In the genomic region with DNA sequence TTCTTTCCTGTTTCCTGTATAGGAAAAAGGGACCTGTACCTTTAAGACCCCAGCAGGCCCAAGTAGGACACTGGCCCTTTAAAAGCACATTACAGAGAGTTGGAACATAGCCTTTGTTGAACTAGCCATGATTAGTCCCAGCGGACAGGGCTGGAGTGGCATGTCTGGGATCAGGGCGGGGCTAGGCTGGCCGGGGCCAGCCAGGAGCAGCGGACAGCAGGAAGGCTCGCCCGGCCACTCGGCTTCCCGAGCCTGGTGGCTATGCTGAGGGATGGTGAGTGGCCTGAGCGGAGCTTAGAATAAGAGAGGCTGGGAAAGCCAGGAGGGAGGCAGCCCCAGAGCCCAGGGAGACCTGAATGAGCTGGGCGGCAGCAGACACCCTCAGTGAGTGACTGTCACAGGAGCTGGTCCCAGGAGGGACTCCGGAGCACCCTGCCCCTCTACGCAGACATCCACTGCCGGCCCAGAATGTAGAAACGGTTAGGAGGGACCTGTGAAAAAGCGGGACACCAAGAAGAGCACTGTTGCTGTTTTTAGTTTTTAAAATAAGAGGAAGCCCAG, we compare ENCODE assay signal across 8 cellular contexts.
DNase-seq lines count a peak whose midpoint lies in the region; ATAC-seq and TF ChIP-seq lines count a peak whose summit lies in the region.

No MANE protein-coding gene starts in this region.

- H3K4me2 ChIP-seq in mammary epithelial cell (ENCODE audit: insufficient read depth, low read depth, low read length): peak overlapping the region; percentile 81

- no peak overlapping the region for H3K4me3 Mint-ChIP-seq in natural killer cell treated with Interleukin-12 subunit alpha and Interleukin-12 subunit beta and Interleukin-15 and Interleukin-18, amount 100 ng/mL, for 72 hours

- H3K27ac Mint-ChIP-seq in natural killer cell treated with Interleukin-12 subunit alpha and Interleukin-12 subunit beta and Interleukin-15 and Interleukin-18, amount 100 ng/mL, for 72 hours: no peak overlapping the region

- CTCF ChIA-PET in mammary epithelial cell (lab: Charles Lee; ENCODE audit: low non-redundant PET): interaction anchor here (1.2 kb wide), 1 partner anchor 44 kb away, joined by 3 read pairs; no protein-coding TSS in a partner anchor

- dilution Hi-C loops in mammary epithelial cell (cut with HindIII; ENCODE audit: low sequenced_read_pairs): no loop called here

- peak overlapping the region; percentile 29 for H3K4me3 ChIP-seq in MG63
- peak overlapping the region; percentile 32 to 54 (median 49) for H3K4me3 ChIP-seq in mammary epithelial cell (replicated peaks in 1 of 3; ENCODE audit: insufficient read depth in 1 of 3, low read depth in 2 of 3, low read length in 3 of 3)
- peak overlapping the region in 6 of 7 experiments; percentile 16 to 27 (median 19) for H3K4me3 ChIP-seq in skin epidermis

- H3K9me3 ChIP-seq in MG63 (no peaks in the 10 kb centered on the region), mammary epithelial cell (replicated peaks; ENCODE audit: insufficient read depth, low read length) (no peaks in the 10 kb centered on the region)

- DNase-seq in ACHN (peak; percentile 88), MG63 (peak; percentile 77), mammary epithelial cell (peak; percentile 77), inferior parietal cortex (ENCODE audit: extremely low spot score) (peak; percentile 68), foreskin keratinocyte (no peak)
- no peak for DNase-seq in natural killer cell treated with Interleukin-12 subunit alpha and Interleukin-12 subunit beta and Interleukin-15 and Interleukin-18, amount 100 ng/mL, for 72 hours (ENCODE audit: low spot score)

- intact Hi-C loops in mammary epithelial cell (cut with micrococcal nuclease): loop anchor here (1.0 to 2.0 kb wide), 2 partner anchors 43 to 249 kb away; no protein-coding TSS in a partner anchor

- peak overlapping the region; percentile 68 for H3K9ac ChIP-seq in mammary epithelial cell (ENCODE audit: insufficient read depth, low read length)

- no peaks in the 10 kb centered on the region for H4K20me1 ChIP-seq in mammary epithelial cell (ENCODE audit: insufficient read depth, low read length)

- peaks cover 16 to 18% of the 10 kb centered on the region in 2 donors for H3K4me1 Mint-ChIP-seq in natural killer cell treated with Interleukin-12 subunit alpha and Interleukin-12 subunit beta and Interleukin-15 and Interleukin-18, amount 100 ng/mL, for 72 hours (ENCODE audit: low read depth in 2 of 2)

- H3K36me3 Mint-ChIP-seq in natural killer cell treated with Interleukin-12 subunit alpha and Interleukin-12 subunit beta and Interleukin-15 and Interleukin-18, amount 100 ng/mL, for 72 hours: no peaks in the 10 kb centered on the region

- H3K9me3 Mint-ChIP-seq in natural killer cell treated with Interleukin-12 subunit alpha and Interleukin-12 subunit beta and Interleukin-15 and Interleukin-18, amount 100 ng/mL, for 72 hours: no peaks in the 10 kb centered on the region

- H2AFZ ChIP-seq in mammary epithelial cell (ENCODE audit: low read depth, low read length): no peak overlapping the region

- peak overlapping the region; percentile 59 for H3K27ac ChIP-seq in mammary epithelial cell (ENCODE audit: insufficient read depth, low read depth, low read length)
- H3K27ac ChIP-seq in skin epidermis: peak overlapping the region in 20 of 21 experiments; percentile 7 to 92 (median 72)
- no peak overlapping the region for H3K27ac ChIP-seq in foreskin keratinocyte

- H3K27me3 Mint-ChIP-seq in natural killer cell treated with Interleukin-12 subunit alpha and Interleukin-12 subunit beta and Interleukin-15 and Interleukin-18, amount 100 ng/mL, for 72 hours: peaks cover 0 to 18% of the 10 kb centered on the region in 2 donors

- TF ChIP-seq CTCF in mammary epithelial cell (conservative IDR thresholded peaks at IDR 0.05 in 1 of 2, IDR thresholded peaks at IDR 0.05 in 1 of 2; ENCODE audit: extremely low read depth in 1 of 2, insufficient read depth in 1 of 2, low read depth in 1 of 2, low read length in 2 of 2) (peak in 1 of 2 donors; percentile 20), foreskin keratinocyte (conservative IDR thresholded peaks at IDR 0.05) (no peak)

- in situ Hi-C loops in ACHN (cut with HindIII; ENCODE audit: low pct_ligation_motif_present, low pct_unique_long_range_greater_than_20kb, low sequenced_read_pairs) (no loop called here), mammary epithelial cell (cut with MboI; ENCODE audit: low sequenced_read_pairs in 2 of 2) (no loop called here)

- no peak for ATAC-seq in foreskin keratinocyte
- ATAC-seq in natural killer cell treated with Interleukin-12 subunit alpha and Interleukin-12 subunit beta and Interleukin-15 and Interleukin-18, amount 100 ng/mL, for 72 hours: no peak
- no peak for ATAC-seq in HG02885 (IDR thresholded peaks at IDR 0.05; ENCODE audit: poor library complexity, unreplicated experiment)

- peaks cover 97% of the 10 kb centered on the region for H3K79me2 ChIP-seq in mammary epithelial cell (ENCODE audit: insufficient read depth, low read length)

- H3K36me3 ChIP-seq in MG63 (no peaks in the 10 kb centered on the region), mammary epithelial cell (ENCODE audit: insufficient read depth, low read length) (no peaks in the 10 kb centered on the region)

- H3K27me3 ChIP-seq in MG63 (no peaks in the 10 kb centered on the region), mammary epithelial cell (ENCODE audit: insufficient read depth, low read length) (no peaks in the 10 kb centered on the region), foreskin keratinocyte (no peaks in the 10 kb centered on the region)

- peaks cover 66% of the 10 kb centered on the region for H3K4me1 ChIP-seq in mammary epithelial cell (ENCODE audit: insufficient read depth, low read length)
- no peaks in the 10 kb centered on the region for H3K4me1 ChIP-seq in foreskin keratinocyte

- BruUV-seq in mammary epithelial cell (replicated peaks; lab: Mats Ljungman, UMichigan): no TSS peak

- WGBS in mammary epithelial cell (ENCODE audit: low coverage, missing lambda C conversion rate): under 1% methylated on average over 15 of the region's 15 CpGs

Comparison
In these comparisons a context has a peak if more than half of its experiments do, and no peak if none do; other contexts are left out.
1. DNase-seq: peak in ACHN (single experiment), MG63 (single experiment), mammary epithelial cell (single experiment) and inferior parietal cortex (single experiment); none in foreskin keratinocyte (0 of 2) and natural killer cell treated with Interleukin-12 subunit alpha and Interleukin-12 subunit beta and Interleukin-15 and Interleukin-18, amount 100 ng/mL, for 72 hours (single experiment).
2. Peak in every context shown above with its lines, with median percentiles within 50 percentile points of each other: H3K4me3 ChIP-seq.